Comparison of ENCODE assay signal across 9 cellular contexts in genomic region chr5:96629774-96630173, GRCh38. TPM values are rescaled to one million over a fixed set of nuclear protein-coding genes. Genes with fewer than 3 reads are reported as not detected.
DNase-seq lines count a peak whose midpoint lies in the region; ATAC-seq, FAIRE-seq and TF ChIP-seq lines count a peak whose summit lies in the region.
"Had no signal": no experiment of that assay in that cellular context is flagged by ENCODE, and none has a peak within 500 bp of the region (broad histone marks: within the 10 kb centered on the region; RNA-seq: fewer than 3 reads in every experiment).

No MANE protein-coding gene starts in this region.

- H3K4me3 Mint-ChIP-seq in immature natural killer cell = no peak overlapping the region
- H3K4me3 Mint-ChIP-seq: brain had no signal

- H3K36me3 ChIP-seq in cardiac muscle cell (no peaks in the 10 kb centered on the region), SJSA1 (no peaks in the 10 kb centered on the region)

- peaks cover 7% of the 10 kb centered on the region for H3K4me1 ChIP-seq in cardiac muscle cell (ENCODE audit: low read depth)
- peaks cover 69% of the 10 kb centered on the region for H3K4me1 ChIP-seq in SJSA1 (replicated peaks)

- H3K4me1 Mint-ChIP-seq in immature natural killer cell = peaks cover 5 to 7% of the 10 kb centered on the region in 2 donors
- H3K4me1 Mint-ChIP-seq: brain had no signal

- H3K9me3 ChIP-seq in cardiac muscle cell (ENCODE audit: low read depth) = no peaks in the 10 kb centered on the region
- no peaks in the 10 kb centered on the region for H3K9me3 ChIP-seq in SJSA1 (replicated peaks)

- no peaks in the 10 kb centered on the region for H3K9me3 Mint-ChIP-seq in immature natural killer cell
- H3K9me3 Mint-ChIP-seq: brain had no signal

- FAIRE-seq in urothelium cell line (lab: Jason Lieb, UNC) = no peak

- H3K27me3 ChIP-seq in cardiac muscle cell (no peaks in the 10 kb centered on the region), SJSA1 (replicated peaks) (no peaks in the 10 kb centered on the region)

- H3K27ac ChIP-seq in cardiac muscle cell (no peak overlapping the region), SJSA1 (peak overlapping the region; percentile 61)

- H3K36me3 Mint-ChIP-seq in immature natural killer cell = no peaks in the 10 kb centered on the region
- H3K36me3 Mint-ChIP-seq: brain had no signal

- no peak for ATAC-seq in Right ventricle myocardium inferior
- ATAC-seq in HG02798 (IDR thresholded peaks at IDR 0.05; ENCODE audit: poor library complexity, unreplicated experiment) = no peak

- DNase-seq in cardiac muscle cell (ENCODE audit: low read depth in 1 of 2, low spot score in 1 of 2) (peak; percentile 52 to 83), Right ventricle myocardium inferior (ENCODE audit: missing footprints) (no peak), SJSA1 (ENCODE audit: low read depth in 1 of 2, low spot score in 2 of 2) (peak; percentile 65 to 73), glomerular visceral epithelial cell (ENCODE audit: extremely low spot score) (peak; percentile 69), urothelium cell line (ENCODE audit: low spot score) (peak; percentile 73), immature natural killer cell (no peak), NOMO-1 (lab: John Stamatoyannopoulos, UW; ENCODE audit: unreplicated experiment in 2 of 2) (no peak)

- H3K27ac Mint-ChIP-seq in immature natural killer cell = no peak overlapping the region
- H3K27ac Mint-ChIP-seq: brain had no signal

- H3K4me3 ChIP-seq in cardiac muscle cell = no peak overlapping the region
- H3K4me3 ChIP-seq in SJSA1 = no peak overlapping the region

- no peak for TF ChIP-seq CTCF in cardiac muscle cell (IDR thresholded peaks at IDR 0.05; ENCODE audit: low read depth, low read length)

- peaks cover 0 to 3% (median 0%) of the 10 kb centered on the region in 3 donors for H3K27me3 Mint-ChIP-seq in immature natural killer cell (ENCODE audit: low read depth in 3 of 3)

- intact Hi-C loops in Right ventricle myocardium inferior (cut with DNase I) = no loop called here

RNA-seq across cellular contexts. Expression of gene CAST, which starts 32.4 kb away (rescaled TPM):
- total RNA-seq in cardiac muscle cell (83.0 and 101 TPM in 2 replicates), Right ventricle myocardium inferior (461 TPM)
- polyA plus RNA-seq in cardiac muscle cell (85.2 and 94.5 TPM in 2 replicates), immature natural killer cell (100 to 1,000 TPM in 1 of 3 donors, 10 to 100 TPM in 2; 24.0 to 133 (median 59.9) TPM)
- total RNA-seq in SJSA1 (2014; rRNA removed; shearing (Covaris generic)) = 234 and 272 TPM in 2 replicates

Comparison
In these comparisons a context has a peak if more than half of its experiments do, and no peak if none do; other contexts are left out.
1. DNase-seq: peak in cardiac muscle cell (2 of 2), SJSA1 (2 of 2), glomerular visceral epithelial cell (single experiment) and urothelium cell line (single experiment); none in Right ventricle myocardium inferior (single experiment), immature natural killer cell (0 of 3) and NOMO-1 (0 of 2).